Comparison of ENCODE assay signal across 11 cellular contexts in genomic region chr16:19704321-19705130, GRCh38. TPM values are rescaled to one million over a fixed set of nuclear protein-coding genes. Genes with fewer than 3 reads are reported as not detected.
DNase-seq lines count a peak whose midpoint lies in the region; ATAC-seq, FAIRE-seq and TF ChIP-seq lines count a peak whose summit lies in the region.
"Had no signal": no experiment of that assay in that cellular context is flagged by ENCODE, and none has a peak within 500 bp of the region (broad histone marks: within the 10 kb centered on the region; RNA-seq: fewer than 3 reads in every experiment).

No MANE protein-coding gene starts in this region.

- H3K9me2 ChIP-seq in OCI-LY7 (ENCODE audit: insufficient read depth, low read length), result no peaks in the 10 kb centered on the region

- H4K20me1 ChIP-seq in astrocyte (ENCODE audit: insufficient read depth, low read length) (peaks cover 23% of the 10 kb centered on the region), OCI-LY7 (ENCODE audit: insufficient read depth, low read length) (0 out of 2 replicates have a peak, but pooled peaks cover 6% of the 10 kb centered on the region)

- H3K9me3 ChIP-seq in astrocyte (ENCODE audit: insufficient read depth, low read depth, low read length) (no peaks in the 10 kb centered on the region), gastrocnemius medialis (no peaks in the 10 kb centered on the region), OCI-LY7 (ENCODE audit: low read length) (no peaks in the 10 kb centered on the region)

- TF ChIP-seq POLR2A in gastrocnemius medialis (IDR thresholded peaks at IDR 0.05), result no peak

- no peak overlapping the region for H3K9ac ChIP-seq in astrocyte (ENCODE audit: low read length)

- intact Hi-C loops in Right ventricle myocardium superior (cut with DNase I) (loop anchor here (5.0 kb wide), 1 partner anchor 37 kb away; no protein-coding TSS in a partner anchor), gastrocnemius medialis (cut with DNase I; ENCODE audit: low total_unique reads) (no loop called here), OCI-LY7 (cut with micrococcal nuclease; ENCODE audit: unreplicated experiment) (no loop called here)

- H3K4me1 Mint-ChIP-seq in astrocyte (ENCODE audit: low read depth, unreplicated experiment), result peaks cover 41% of the 10 kb centered on the region

- H3K4me2 ChIP-seq in astrocyte (ENCODE audit: low read length), result no peak overlapping the region
- H3K4me2 ChIP-seq in OCI-LY7 (ENCODE audit: low read length), result no peak overlapping the region

- CTCF ChIA-PET in OCI-LY7 (lab: Charles Lee; ENCODE audit: unreplicated experiment), result no interaction called here

- peaks cover 5% of the 10 kb centered on the region for H3K9me3 Mint-ChIP-seq in astrocyte (ENCODE audit: unreplicated experiment)

- DNase-seq in Caki2 (ENCODE audit: low read depth) (peak; percentile 72), astrocyte (ENCODE audit: low read depth) (peak; percentile 70), Right ventricle myocardium superior (no peak), gastrocnemius medialis (peak; percentile 30 to 64), OCI-LY7 (ENCODE audit: low spot score) (no peak), iPS-NIHi7 (ENCODE audit: extremely low spot score) (no peak), NCI-H2196 (lab: John Stamatoyannopoulos, UW; ENCODE audit: unreplicated experiment) (no peak)
- DNase-seq: activated CD8-positive, alpha-beta memory T cell treated with anti-CD3 and anti-CD28 coated beads, Interleukin-2, amount 50 U/mL, for 4 hours; DND-41; RPMI8226 had no signal

- H3K36me3 ChIP-seq in astrocyte (ENCODE audit: insufficient read depth, low read length) (peaks cover 20% of the 10 kb centered on the region), gastrocnemius medialis (peaks cover 0 to 34% of the 10 kb centered on the region in 2 donors), OCI-LY7 (ENCODE audit: insufficient read depth, low read length) (peaks cover 94% of the 10 kb centered on the region)

- H3K27ac ChIP-seq in astrocyte (ENCODE audit: low read depth, low read length) (peak overlapping the region; percentile 44), gastrocnemius medialis (peak overlapping the region; percentile 66 to 86 (median 82)), OCI-LY7 (ENCODE audit: low read depth, low read length, poor library complexity, severe bottlenecking) (no peak overlapping the region)

- no peak for TF ChIP-seq CTCF in astrocyte (IDR thresholded peaks at IDR 0.05; ENCODE audit: insufficient read depth, low read depth, low read length)
- TF ChIP-seq CTCF in gastrocnemius medialis (IDR thresholded peaks at IDR 0.05 in 4 of 5, conservative IDR thresholded peaks at IDR 0.05 in 1 of 5), result no peak
- TF ChIP-seq CTCF in OCI-LY7 (conservative IDR thresholded peaks at IDR 0.05; ENCODE audit: low read length), result no peak

- H3K4me1 ChIP-seq in astrocyte (ENCODE audit: insufficient read depth, low read length) (peaks cover 31% of the 10 kb centered on the region), gastrocnemius medialis (peaks cover 8 to 46% of the 10 kb centered on the region in 2 donors), OCI-LY7 (ENCODE audit: insufficient read depth, low read length, poor library complexity, severe bottlenecking) (no peaks in the 10 kb centered on the region)

- ATAC-seq in Right ventricle myocardium superior (ENCODE audit: poor library complexity) (peak; percentile 31), gastrocnemius medialis (peak; percentile 83 to 89), GM21619 (IDR thresholded peaks at IDR 0.05; ENCODE audit: unreplicated experiment) (no peak)

- in situ Hi-C loops in Caki2 (cut with HindIII; ENCODE audit: low pct_unique_long_range_greater_than_20kb, low sequenced_read_pairs) (no loop called here), gastrocnemius medialis (cut with MboI; ENCODE audit: low sequenced_read_pairs in 4 of 4) (loop anchor here in 2 of 4 donors (10.0 kb wide), 2 partner anchors 170 to 180 kb away; partner anchors contain the start of gene GPRC5B (in 1 of the 2))

- H2AFZ ChIP-seq in astrocyte (ENCODE audit: low read depth, low read length), result no peak overlapping the region
- no peak overlapping the region for H2AFZ ChIP-seq in OCI-LY7 (ENCODE audit: low read length)

- H3K4me3 ChIP-seq in astrocyte (ENCODE audit: insufficient read depth, low read depth, low read length) (no peak overlapping the region), gastrocnemius medialis (no peak overlapping the region), OCI-LY7 (ENCODE audit: low read depth, low read length, poor library complexity, severe bottlenecking) (no peak overlapping the region)

- H3K79me2 ChIP-seq in astrocyte (ENCODE audit: insufficient read depth, low read length) (peaks cover 20% of the 10 kb centered on the region), OCI-LY7 (ENCODE audit: insufficient read depth, low read depth, low read length) (no peaks in the 10 kb centered on the region)

- no peaks in the 10 kb centered on the region for H3K27me3 Mint-ChIP-seq in astrocyte (ENCODE audit: low read depth, unreplicated experiment)

- peaks cover 34% of the 10 kb centered on the region for H3K36me3 Mint-ChIP-seq in astrocyte (ENCODE audit: low read depth, unreplicated experiment)

- H3K27me3 ChIP-seq in astrocyte (ENCODE audit: insufficient read depth, low read length) (no peaks in the 10 kb centered on the region), gastrocnemius medialis (no peaks in the 10 kb centered on the region)

- no peak for FAIRE-seq in astrocyte (lab: Jason Lieb, UNC)

- H3K27ac Mint-ChIP-seq in astrocyte (ENCODE audit: unreplicated experiment), result peak overlapping the region; percentile 55

- POLR2A ChIA-PET in OCI-LY7 (lab: Charles Lee), result interaction anchor here (0.7 kb wide), 1 partner anchor 403 kb away, joined by 3 read pairs; no protein-coding TSS in a partner anchor

- BruUV-seq in OCI-LY7 (replicated peaks; lab: Mats Ljungman, UMichigan), result no TSS peak

- H3K4me3 Mint-ChIP-seq in astrocyte (ENCODE audit: unreplicated experiment), result no peak overlapping the region

RNA-seq across cellular contexts. Expression of gene KNOP1, which starts 13.5 kb away (rescaled TPM):
- 12.2 and 15.8 TPM in 2 replicates for total RNA-seq in Caki2 (2014; rRNA removed; shearing (Covaris generic); ENCODE audit: low replicate concordance)
- 22.7 and 22.9 TPM in 2 replicates for total RNA-seq in astrocyte
- total RNA-seq in Right ventricle myocardium superior, result 6.2 TPM
- 1 to 10 TPM; 4.1 to 9.2 (median 5.5) TPM for total RNA-seq in gastrocnemius medialis
- total RNA-seq in OCI-LY7 (2014; rRNA removed; shearing (Covaris generic)), result 19.7 and 37.9 TPM in 2 replicates
- 30.0 and 33.2 TPM in 2 replicates for total RNA-seq in OCI-LY7 (2022)

RNA-seq across cellular contexts. Expression of gene IQCK, which starts 13.5 kb away (rescaled TPM):
- 22.0 and 24.1 TPM in 2 replicates for total RNA-seq in Caki2 (2014; rRNA removed; shearing (Covaris generic); ENCODE audit: low replicate concordance)
- total RNA-seq in astrocyte (5.9 and 7.9 TPM in 2 replicates), Right ventricle myocardium superior (6.5 TPM), gastrocnemius medialis (10 to 100 TPM in 2 of 4 donors, 1 to 10 TPM in 2; 8.3 to 17.3 (median 9.4) TPM), OCI-LY7 (2022) (2.7 and 4.3 TPM in 2 replicates)
- total RNA-seq in OCI-LY7 (2014; rRNA removed; shearing (Covaris generic)), result 1.3 and 2.2 TPM in 2 replicates

Comparison
In these comparisons a context has a peak if more than half of its experiments do, and no peak if none do; other contexts are left out.
1. DNase-seq: peak in Caki2 (single experiment), astrocyte (single experiment) and gastrocnemius medialis (2 of 2); none in Right ventricle myocardium superior (single experiment), OCI-LY7 (single experiment), iPS-NIHi7 (single experiment) and NCI-H2196 (single experiment).